ENCODE assay signal across 14 cellular contexts in genomic region chr11:2587976-2588748, GRCh38.
DNase-seq lines count a peak whose midpoint lies in the region; TF ChIP-seq lines count a peak whose summit lies in the region.
"Had no signal": no experiment of that assay in that cellular context is flagged by ENCODE, and none has a peak within 500 bp of the region (broad histone marks: within the 10 kb centered on the region; RNA-seq: fewer than 3 reads in every experiment).

No MANE protein-coding gene starts in this region.

- H3K36me3 Mint-ChIP-seq in progenitor cell of endocrine pancreas (ENCODE audit: insufficient read depth), result no peaks in the 10 kb centered on the region
- no peaks in the 10 kb centered on the region for H3K36me3 Mint-ChIP-seq in activated T-helper 2 cell treated with anti-CD3 and anti-CD28 coated beads, Interferon-gamma antibody, Interleukin-2, Interleukin-4, amounts not matched to agents 10 μg/mL and 5 μg/mL and 100 μg/mL, durations not matched to agents 14 hours and 24 hours and 36 hours (ENCODE audit: low read depth)

- H3K36me3 ChIP-seq in hepatocyte (replicated peaks; ENCODE audit: insufficient read depth, low read depth), result no peaks in the 10 kb centered on the region

- H3K27ac ChIP-seq in hepatocyte, result no peak overlapping the region

- H3K9me2 ChIP-seq in hepatocyte (replicated peaks; ENCODE audit: insufficient read depth), result no peaks in the 10 kb centered on the region

- H2AFZ ChIP-seq in hepatocyte, result no peak overlapping the region

- POLR2A ChIA-PET in GM10248 (lab: Yijun Ruan, JAX), result no interaction called here

- peaks cover 4% of the 10 kb centered on the region for H3K4me1 Mint-ChIP-seq in progenitor cell of endocrine pancreas (ENCODE audit: low read depth)
- H3K4me1 Mint-ChIP-seq in activated T-helper 2 cell treated with anti-CD3 and anti-CD28 coated beads, Interferon-gamma antibody, Interleukin-2, Interleukin-4, amounts not matched to agents 10 μg/mL and 5 μg/mL and 100 μg/mL, durations not matched to agents 14 hours and 24 hours and 36 hours (ENCODE audit: low read depth), result no peaks in the 10 kb centered on the region

- no peaks in the 10 kb centered on the region for H3K9me3 Mint-ChIP-seq in progenitor cell of endocrine pancreas (ENCODE audit: low read depth)
- H3K9me3 Mint-ChIP-seq in activated T-helper 2 cell treated with anti-CD3 and anti-CD28 coated beads, Interferon-gamma antibody, Interleukin-2, Interleukin-4, amounts not matched to agents 10 μg/mL and 5 μg/mL and 100 μg/mL, durations not matched to agents 14 hours and 24 hours and 36 hours, result no peaks in the 10 kb centered on the region
- H3K9me3 Mint-ChIP-seq: activated T-helper 1 cell treated with anti-CD3 and anti-CD28 coated beads, Interleukin-12 subunit alpha, Interleukin-12 subunit beta, Interleukin-2, Interleukin-4 antibody, amounts not matched to agents 30 ng/mL and 10 ng/mL and 1 ng/mL, durations not matched to agents 14 hours and 24 hours and 36 hours; CD8-positive, alpha-beta T cell had no signal

- no peak overlapping the region for H3K4me2 ChIP-seq in hepatocyte

- no peaks in the 10 kb centered on the region for H3K27me3 ChIP-seq in hepatocyte

- 83% methylated on average over 21 of the region's 25 CpGs for WGBS in hepatocyte (ENCODE audit: low lambda C conversion rate, missing lambda C conversion rate)

- H3K4me1 ChIP-seq in hepatocyte (ENCODE audit: insufficient read depth), result no peaks in the 10 kb centered on the region

- peak; percentile 56 for DNase-seq in activated effector memory CD4-positive, alpha-beta T cell treated with anti-CD3 and anti-CD28 coated beads, Interleukin-2, amount 50 U/mL, for 16 hours
- DNase-seq in activated effector memory CD4-positive, alpha-beta T cell treated with Interleukin-2 at 50 U/mL for 16 hours, result no peak
- DNase-seq in GM10248 (ENCODE audit: extremely low spot score) (peak; percentile 13), hepatocyte (ENCODE audit: low spot score) (peak; percentile 3), progenitor cell of endocrine pancreas (ENCODE audit: low spot score, unreplicated experiment) (peak; percentile 8), AG08396 (ENCODE audit: low spot score) (no peak), COLO668 (lab: John Stamatoyannopoulos, UW; ENCODE audit: unreplicated experiment) (no peak)
- DNase-seq in activated T-helper 2 cell treated with anti-CD3 and anti-CD28 coated beads, Interferon-gamma antibody, Interleukin-2, Interleukin-4, amounts not matched to agents 10 μg/mL and 5 μg/mL and 100 μg/mL, durations not matched to agents 14 hours and 24 hours and 36 hours (ENCODE audit: low spot score), result no peak
- DNase-seq: ACHN, foreskin fibroblast, NCI-H1436 treated with DMSO at 0.1 percent for 48 hours, SW 1271 had no signal

- no peak overlapping the region for H3K27ac Mint-ChIP-seq in progenitor cell of endocrine pancreas
- H3K27ac Mint-ChIP-seq in activated T-helper 2 cell treated with anti-CD3 and anti-CD28 coated beads, Interferon-gamma antibody, Interleukin-2, Interleukin-4, amounts not matched to agents 10 μg/mL and 5 μg/mL and 100 μg/mL, durations not matched to agents 14 hours and 24 hours and 36 hours, result no peak overlapping the region
- H3K27ac Mint-ChIP-seq: activated T-helper 1 cell treated with anti-CD3 and anti-CD28 coated beads, Interleukin-12 subunit alpha, Interleukin-12 subunit beta, Interleukin-2, Interleukin-4 antibody, amounts not matched to agents 30 ng/mL and 10 ng/mL and 1 ng/mL, durations not matched to agents 14 hours and 24 hours and 36 hours; CD8-positive, alpha-beta T cell had no signal

- H3K79me2 ChIP-seq in hepatocyte, result no peaks in the 10 kb centered on the region

- no peaks in the 10 kb centered on the region for H4K20me1 ChIP-seq in hepatocyte (ENCODE audit: insufficient read depth, poor library complexity, severe bottlenecking)

- no peak overlapping the region for H3K4me3 Mint-ChIP-seq in progenitor cell of endocrine pancreas (ENCODE audit: low read depth)
- H3K4me3 Mint-ChIP-seq in activated T-helper 2 cell treated with anti-CD3 and anti-CD28 coated beads, Interferon-gamma antibody, Interleukin-2, Interleukin-4, amounts not matched to agents 10 μg/mL and 5 μg/mL and 100 μg/mL, durations not matched to agents 14 hours and 24 hours and 36 hours (ENCODE audit: low read depth), result no peak overlapping the region
- H3K4me3 Mint-ChIP-seq: activated T-helper 1 cell treated with anti-CD3 and anti-CD28 coated beads, Interleukin-12 subunit alpha, Interleukin-12 subunit beta, Interleukin-2, Interleukin-4 antibody, amounts not matched to agents 30 ng/mL and 10 ng/mL and 1 ng/mL, durations not matched to agents 14 hours and 24 hours and 36 hours; CD8-positive, alpha-beta T cell had no signal

- H3K4me3 ChIP-seq in hepatocyte, result no peak overlapping the region

- H3K9me3 ChIP-seq in hepatocyte (ENCODE audit: low read depth), result no peaks in the 10 kb centered on the region

- peaks cover 34% of the 10 kb centered on the region for H3K27me3 Mint-ChIP-seq in progenitor cell of endocrine pancreas
- H3K27me3 Mint-ChIP-seq in activated T-helper 2 cell treated with anti-CD3 and anti-CD28 coated beads, Interferon-gamma antibody, Interleukin-2, Interleukin-4, amounts not matched to agents 10 μg/mL and 5 μg/mL and 100 μg/mL, durations not matched to agents 14 hours and 24 hours and 36 hours (ENCODE audit: low read depth), result no peaks in the 10 kb centered on the region

- CTCF ChIA-PET in GM10248 (lab: Yijun Ruan, JAX), result no interaction called here

- intact Hi-C loops in activated T-helper 2 cell treated with anti-CD3 and anti-CD28 coated beads, Interferon-gamma antibody, Interleukin-2, Interleukin-4, amounts not matched to agents 10 μg/mL and 5 μg/mL and 100 μg/mL, durations not matched to agents 14 hours and 24 hours and 36 hours (cut with micrococcal nuclease), result no loop called here

- no peak for TF ChIP-seq CTCF in GM10248 (IDR thresholded peaks at IDR 0.05; ENCODE audit: control extremely low read depth, extremely low read depth, low read depth, missing control alignments)
- TF ChIP-seq CTCF in hepatocyte (IDR thresholded peaks at IDR 0.05; ENCODE audit: poor library complexity), result no peak
- no peak for TF ChIP-seq CTCF in progenitor cell of endocrine pancreas (IDR thresholded peaks at IDR 0.05; ENCODE audit: unreplicated experiment)

Comparison
In these comparisons a context has a peak if more than half of its experiments do, and no peak if none do; other contexts are left out.
1. DNase-seq: peak in activated effector memory CD4-positive, alpha-beta T cell treated with anti-CD3 and anti-CD28 coated beads, Interleukin-2, amount 50 U/mL, for 16 hours (single experiment), GM10248 (single experiment), hepatocyte (single experiment) and progenitor cell of endocrine pancreas (single experiment); none in activated effector memory CD4-positive, alpha-beta T cell treated with Interleukin-2 at 50 U/mL for 16 hours (single experiment), AG08396 (single experiment), COLO668 (single experiment) and activated T-helper 2 cell treated with anti-CD3 and anti-CD28 coated beads, Interferon-gamma antibody, Interleukin-2, Interleukin-4, amounts not matched to agents 10 μg/mL and 5 μg/mL and 100 μg/mL, durations not matched to agents 14 hours and 24 hours and 36 hours (single experiment).